ENCODE assay signal across 10 cellular contexts in genomic region chrX:19680580-19680979, GRCh38.
"Had no signal": no experiment of that assay in that cellular context is flagged by ENCODE, and none has a peak within 500 bp of the region (broad histone marks: within the 10 kb centered on the region; RNA-seq: fewer than 3 reads in every experiment).

No MANE protein-coding gene starts in this region.

- H3K27ac ChIP-seq: gastroesophageal sphincter, hepatocyte, right atrium auricular region, skin epidermis, tibial artery had no signal

- H3K4me3 Mint-ChIP-seq: activated naive CD8-positive, alpha-beta T cell treated with anti-CD3 and anti-CD28 coated beads, Interleukin-2, amount 50 U/mL, for 24 hours had no signal

- H3K27me3 Mint-ChIP-seq: activated naive CD8-positive, alpha-beta T cell treated with anti-CD3 and anti-CD28 coated beads, Interleukin-2, amount 50 U/mL, for 24 hours; effector memory CD8-positive, alpha-beta T cell had no signal

- H3K9me3 Mint-ChIP-seq: activated naive CD8-positive, alpha-beta T cell treated with anti-CD3 and anti-CD28 coated beads, Interleukin-2, amount 50 U/mL, for 24 hours; effector memory CD8-positive, alpha-beta T cell had no signal

- ATAC-seq: activated naive CD8-positive, alpha-beta T cell treated with anti-CD3 and anti-CD28 coated beads, Interleukin-2, amount 50 U/mL, for 24 hours; effector memory CD8-positive, alpha-beta T cell; gastroesophageal sphincter had no signal

- H3K4me3 ChIP-seq: gastroesophageal sphincter, hepatocyte, right atrium auricular region, skin epidermis, tibial artery, vagina had no signal

- H3K36me3 ChIP-seq: gastroesophageal sphincter, right atrium auricular region, tibial artery, vagina had no signal

- H3K4me1 ChIP-seq: gastroesophageal sphincter, right atrium auricular region had no signal

- DNase-seq: activated naive CD8-positive, alpha-beta T cell treated with anti-CD3 and anti-CD28 coated beads, Interleukin-2, amount 50 U/mL, for 24 hours; activated T-cell treated with anti-CD3 and anti-CD28 coated beads, Interleukin-2, amount 50 U/mL, for 1 hour; effector memory CD8-positive, alpha-beta T cell; T-helper 9 cell; tibial artery had no signal

- H3K27me3 ChIP-seq: gastroesophageal sphincter, hepatocyte, right atrium auricular region, tibial artery, vagina had no signal

- H3K9me3 ChIP-seq: gastroesophageal sphincter, tibial artery, vagina had no signal
